Comparison of ENCODE assay signal across 20 cellular contexts in the genomic region with DNA sequence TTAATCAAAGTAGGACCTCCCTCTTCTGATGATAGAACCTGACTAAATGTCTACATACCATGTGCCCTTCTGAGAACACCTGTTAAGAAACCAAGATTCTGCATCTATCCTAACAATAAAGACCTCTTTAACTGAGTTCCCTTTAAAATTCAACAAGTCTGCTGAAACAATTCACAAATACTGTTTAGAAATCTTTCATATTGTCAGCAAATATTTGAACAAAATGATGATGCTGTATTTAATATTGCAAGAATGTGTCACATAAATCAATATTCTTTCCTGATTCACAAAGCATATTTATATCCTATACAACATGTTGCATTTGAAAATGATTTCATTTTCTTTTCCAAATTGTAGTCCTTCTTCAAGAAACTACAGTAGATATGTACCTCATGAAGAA. TPM values are rescaled to one million over a fixed set of nuclear protein-coding genes. Genes with fewer than 3 reads are reported as not detected.
"Had no signal": no experiment of that assay in that cellular context is flagged by ENCODE, and none has a peak within 500 bp of the region (broad histone marks: within the 10 kb centered on the region; RNA-seq: fewer than 3 reads in every experiment).

No MANE protein-coding gene starts in this region.

- DNase-seq: colonic mucosa; cortex of kidney; effector CD4-positive, alpha-beta T cell; effector memory CD4-positive, alpha-beta T cell; foreskin keratinocyte; heart left ventricle; hypothalamus; immature natural killer cell; left cardiac atrium; left lung; left ventricle myocardium superior; lower lobe of right lung; mesenchymal stem cell; mucosa of descending colon had no signal

- H3K9me3 ChIP-seq: colonic mucosa, esophagus muscularis mucosa, gastroesophageal sphincter, heart left ventricle, left lung, lower lobe of right lung, mucosa of descending colon had no signal

- H3K4me2 ChIP-seq: hepatocyte had no signal

- H3K79me2 ChIP-seq: hepatocyte had no signal

- H2AFZ ChIP-seq: hepatocyte had no signal

- H3K27ac ChIP-seq: colonic mucosa, esophagus muscularis mucosa, foreskin keratinocyte, gastroesophageal sphincter, heart left ventricle, hepatocyte, left lung, lower lobe of right lung had no signal

- H3K36me3 ChIP-seq: colonic mucosa, esophagus muscularis mucosa, gastroesophageal sphincter, heart left ventricle, left lung, lower lobe of right lung had no signal

- ATAC-seq: foreskin keratinocyte, gastroesophageal sphincter, heart left ventricle, left cardiac atrium, left lung, left ventricle myocardium superior, lower lobe of right lung, mucosa of descending colon had no signal

- FAIRE-seq: endothelial cell of umbilical vein, frontal cortex, keratinocyte had no signal

- H3K4me3 ChIP-seq: colonic mucosa, esophagus muscularis mucosa, gastroesophageal sphincter, heart left ventricle, hepatocyte, left lung, lower lobe of right lung, mucosa of descending colon had no signal

- H3K4me1 ChIP-seq: colonic mucosa, esophagus muscularis mucosa, foreskin keratinocyte, gastroesophageal sphincter, heart left ventricle, left lung, lower lobe of right lung had no signal

- H3K27me3 ChIP-seq: colonic mucosa, esophagus muscularis mucosa, foreskin keratinocyte, gastroesophageal sphincter, heart left ventricle, hepatocyte, left lung had no signal

RNA-seq across cellular contexts. Expression of a gene that starts 59.6 kb away (rescaled TPM):
- polyA plus RNA-seq: immature natural killer cell had no signal
